ENCODE assay signal across 7 cellular contexts in the genomic region with DNA sequence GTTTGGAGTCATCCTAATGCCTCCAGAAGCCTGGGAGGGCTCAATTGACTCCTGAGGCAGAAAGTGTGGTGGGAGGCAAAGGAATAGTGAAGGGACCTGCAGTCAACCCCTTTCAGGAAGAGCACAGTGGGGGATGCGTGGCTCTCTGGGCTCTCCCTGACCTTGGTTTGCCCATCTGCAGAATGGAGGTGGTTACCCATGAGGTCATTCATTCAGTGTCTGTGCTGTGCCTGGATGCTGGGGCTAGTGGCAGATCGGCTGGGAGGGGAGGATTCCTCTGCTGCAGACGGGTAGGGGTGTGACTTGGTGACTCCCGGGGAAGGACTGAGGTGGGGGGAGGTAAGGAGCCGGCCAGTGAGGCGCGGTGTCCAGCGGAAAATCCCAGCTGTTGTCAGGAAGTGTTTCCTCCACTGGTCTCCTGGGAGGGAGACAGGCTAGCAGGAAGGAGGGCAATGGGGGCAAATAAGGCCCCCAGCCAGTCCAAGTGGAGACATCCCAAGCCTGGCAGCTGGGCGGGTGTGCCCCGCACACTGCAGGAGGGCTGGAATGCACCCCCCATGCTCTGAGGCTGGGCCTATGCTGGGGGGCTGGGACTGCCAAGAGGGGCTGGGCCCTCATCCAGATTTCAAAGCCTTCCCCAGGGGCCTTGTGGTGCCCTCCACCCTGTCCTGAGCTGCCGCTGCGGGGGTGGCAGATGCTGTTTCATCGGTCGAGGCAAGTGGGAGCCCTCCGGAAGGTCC. TPM values are rescaled to one million over a fixed set of nuclear protein-coding genes. Genes with fewer than 3 reads are reported as not detected.
DNase-seq lines count a peak whose midpoint lies in the region; ATAC-seq and TF ChIP-seq lines count a peak whose summit lies in the region.

No MANE protein-coding gene starts in this region.

- H2AFZ ChIP-seq in hepatocyte, result no peak overlapping the region

- H3K4me3 ChIP-seq in hepatocyte, result no peak overlapping the region

- peak overlapping the region; percentile 83 for H3K4me3 Mint-ChIP-seq in HFFc6
- no peak overlapping the region for H3K4me3 Mint-ChIP-seq in activated CD8-positive, alpha-beta T cell treated with anti-CD3 and anti-CD28 coated beads for 36 hours
- peak overlapping the region; percentile 85 for H3K4me3 Mint-ChIP-seq in stimulated activated memory B cell treated with anti-CD40 and anti-IgM and Interleukin-4, amounts not matched to agents 10 μg/mL and 1 μg/mL and 100 μg/mL, for 72 hours

- peaks cover 80% of the 10 kb centered on the region for H3K4me1 Mint-ChIP-seq in HFFc6 (ENCODE audit: low read depth)
- peaks cover 35% of the 10 kb centered on the region for H3K4me1 Mint-ChIP-seq in activated CD8-positive, alpha-beta T cell treated with anti-CD3 and anti-CD28 coated beads for 36 hours (ENCODE audit: low read depth)
- peaks cover 95% of the 10 kb centered on the region for H3K4me1 Mint-ChIP-seq in stimulated activated memory B cell treated with anti-CD40 and anti-IgM and Interleukin-4, amounts not matched to agents 10 μg/mL and 1 μg/mL and 100 μg/mL, for 72 hours

- 43% methylated on average over 15 of the region's 15 CpGs for WGBS in hepatocyte (ENCODE audit: low lambda C conversion rate, missing lambda C conversion rate)

- peaks cover 96% of the 10 kb centered on the region for H3K79me2 ChIP-seq in hepatocyte

- H3K36me3 Mint-ChIP-seq in HFFc6 (ENCODE audit: low read depth), result no peaks in the 10 kb centered on the region
- no peaks in the 10 kb centered on the region for H3K36me3 Mint-ChIP-seq in activated CD8-positive, alpha-beta T cell treated with anti-CD3 and anti-CD28 coated beads for 36 hours (ENCODE audit: low read depth)
- H3K36me3 Mint-ChIP-seq in stimulated activated memory B cell treated with anti-CD40 and anti-IgM and Interleukin-4, amounts not matched to agents 10 μg/mL and 1 μg/mL and 100 μg/mL, for 72 hours, result no peaks in the 10 kb centered on the region

- no peaks in the 10 kb centered on the region for H3K9me3 ChIP-seq in hepatocyte (ENCODE audit: low read depth)

- H3K4me2 ChIP-seq in hepatocyte, result peak overlapping the region; percentile 72

- ATAC-seq in activated CD8-positive, alpha-beta T cell treated with anti-CD3 and anti-CD28 coated beads for 36 hours, result no peak
- ATAC-seq in stimulated activated memory B cell treated with anti-CD40 and anti-IgM and Interleukin-4, amounts not matched to agents 10 μg/mL and 1 μg/mL and 100 μg/mL, for 72 hours, result no peak
- ATAC-seq in HG02642 (IDR thresholded peaks at IDR 0.05; ENCODE audit: poor library complexity, unreplicated experiment) (no peak), HG03571 (IDR thresholded peaks at IDR 0.05; ENCODE audit: unreplicated experiment) (no peak)

- CTCF ChIA-PET in activated CD8-positive, alpha-beta T cell treated with anti-CD3 and anti-CD28 coated beads for 36 hours (lab: Charles Lee), result interaction anchor here (0.7 to 2.7 kb wide), 8 partner anchors 8 to 116 kb away, joined by 3 to 6 read pairs (median 4); no protein-coding TSS in a partner anchor

- no peaks in the 10 kb centered on the region for H3K9me2 ChIP-seq in hepatocyte (replicated peaks; ENCODE audit: insufficient read depth)

- POLR2A ChIA-PET in activated CD8-positive, alpha-beta T cell treated with anti-CD3 and anti-CD28 coated beads for 36 hours (lab: Charles Lee), result interaction anchor here (1.1 to 1.4 kb wide), 2 partner anchors 9 to 11 kb away, joined by 3 to 4 read pairs; no protein-coding TSS in a partner anchor

- H3K27ac Mint-ChIP-seq in HFFc6, result peak overlapping the region; percentile 91
- peak overlapping the region; percentile 16 for H3K27ac Mint-ChIP-seq in activated CD8-positive, alpha-beta T cell treated with anti-CD3 and anti-CD28 coated beads for 36 hours
- H3K27ac Mint-ChIP-seq in stimulated activated memory B cell treated with anti-CD40 and anti-IgM and Interleukin-4, amounts not matched to agents 10 μg/mL and 1 μg/mL and 100 μg/mL, for 72 hours, result peak overlapping the region; percentile 88

- DNase-seq in HFFc6, result peak; percentile 83
- DNase-seq in activated CD8-positive, alpha-beta T cell treated with anti-CD3 and anti-CD28 coated beads for 36 hours, result no peak
- peak; percentile 76 for DNase-seq in hepatocyte (ENCODE audit: low spot score)
- DNase-seq in NCI-H526 treated with DMSO at 0.1 percent for 48 hours (lab: John Stamatoyannopoulos, UW), result no peak

- H3K36me3 ChIP-seq in hepatocyte (replicated peaks; ENCODE audit: insufficient read depth, low read depth), result no peaks in the 10 kb centered on the region

- peak overlapping the region; percentile 82 for H3K27ac ChIP-seq in hepatocyte

- TF ChIP-seq CTCF in HFFc6 (IDR thresholded peaks at IDR 0.05) (no peak), hepatocyte (IDR thresholded peaks at IDR 0.05; ENCODE audit: poor library complexity) (no peak)
- no peak for TF ChIP-seq CTCF in activated CD8-positive, alpha-beta T cell treated with anti-CD3 and anti-CD28 coated beads for 36 hours (IDR thresholded peaks at IDR 0.05)

- no peaks in the 10 kb centered on the region for H3K9me3 Mint-ChIP-seq in HFFc6
- H3K9me3 Mint-ChIP-seq in activated CD8-positive, alpha-beta T cell treated with anti-CD3 and anti-CD28 coated beads for 36 hours, result no peaks in the 10 kb centered on the region
- no peaks in the 10 kb centered on the region for H3K9me3 Mint-ChIP-seq in stimulated activated memory B cell treated with anti-CD40 and anti-IgM and Interleukin-4, amounts not matched to agents 10 μg/mL and 1 μg/mL and 100 μg/mL, for 72 hours

- no peaks in the 10 kb centered on the region for H3K27me3 ChIP-seq in hepatocyte

- H3K27me3 Mint-ChIP-seq in HFFc6 (ENCODE audit: insufficient read depth), result no peaks in the 10 kb centered on the region; the same call in 1 of the 2 replicates
- H3K27me3 Mint-ChIP-seq in activated CD8-positive, alpha-beta T cell treated with anti-CD3 and anti-CD28 coated beads for 36 hours, result peaks cover 4% of the 10 kb centered on the region
- H3K27me3 Mint-ChIP-seq in stimulated activated memory B cell treated with anti-CD40 and anti-IgM and Interleukin-4, amounts not matched to agents 10 μg/mL and 1 μg/mL and 100 μg/mL, for 72 hours, result no peaks in the 10 kb centered on the region

- peaks cover 85% of the 10 kb centered on the region for H4K20me1 ChIP-seq in hepatocyte (ENCODE audit: insufficient read depth, poor library complexity, severe bottlenecking)

- intact Hi-C loops in activated CD8-positive, alpha-beta T cell treated with anti-CD3 and anti-CD28 coated beads for 36 hours (cut with micrococcal nuclease), result no loop called here

- H3K4me1 ChIP-seq in hepatocyte (ENCODE audit: insufficient read depth), result peaks cover 76% of the 10 kb centered on the region

RNA-seq across cellular contexts. Expression of gene CXXC5, which starts 10.9 kb away (rescaled TPM):
- 10 to 100 TPM; 46.4 to 58.5 (median 49.2) TPM for total RNA-seq in HFFc6 (2021; fragmentation: NEBNext Ultra II Directional; extraction: Animal tissue kit (Norgen Biotek cat#: 25700))
- total RNA-seq in activated CD8-positive, alpha-beta T cell treated with anti-CD3 and anti-CD28 coated beads for 36 hours, result 1 to 10 TPM; 3.5 to 4.3 TPM
- 90.9 and 110 TPM in 2 replicates for total RNA-seq in hepatocyte
- polyA plus RNA-seq in hepatocyte, result 98.7 and 106 TPM in 2 replicates

Comparison
In these comparisons a context has a peak if more than half of its experiments do, and no peak if none do; other contexts are left out.
1. DNase-seq: peak in HFFc6 (single experiment) and hepatocyte (single experiment); none in activated CD8-positive, alpha-beta T cell treated with anti-CD3 and anti-CD28 coated beads for 36 hours (single experiment) and NCI-H526 treated with DMSO at 0.1 percent for 48 hours (single experiment).
2. H3K27ac Mint-ChIP-seq: peak in every context shown above with its lines; median percentile 91 in HFFc6; 88 in stimulated activated memory B cell treated with anti-CD40 and anti-IgM and Interleukin-4, amounts not matched to agents 10 μg/mL and 1 μg/mL and 100 μg/mL, for 72 hours; 16 in activated CD8-positive, alpha-beta T cell treated with anti-CD3 and anti-CD28 coated beads for 36 hours.
3. RNA of gene CXXC5, which starts 10.9 kb away (total RNA-seq): 90.9 to 110 TPM in hepatocyte and 46.4 to 58.5 TPM in HFFc6; 3.5 to 4.3 TPM in activated CD8-positive, alpha-beta T cell treated with anti-CD3 and anti-CD28 coated beads for 36 hours; every median in the first group is over 4 times any median in the second.